ENCODE assay signal across 22 cellular contexts in the genomic region with DNA sequence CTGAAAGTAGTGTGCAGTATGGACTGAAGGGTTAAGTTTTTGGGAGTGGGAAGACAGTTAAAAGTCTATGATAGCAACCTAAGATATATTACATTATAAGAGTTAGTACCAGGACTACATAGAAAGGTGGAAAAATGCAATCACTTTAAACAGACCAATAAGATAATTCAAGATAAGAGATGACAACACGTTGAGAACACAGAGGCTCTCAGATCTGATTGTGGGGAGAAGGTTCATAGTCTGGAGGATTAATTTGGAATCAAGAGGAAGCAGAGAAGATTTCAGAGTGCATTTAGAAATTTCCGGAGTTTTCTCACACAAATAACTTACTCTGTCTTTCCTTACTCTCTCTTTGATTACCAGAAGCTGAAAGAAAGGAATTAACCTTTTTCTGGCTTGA. TPM values are rescaled to one million over a fixed set of nuclear protein-coding genes. Genes with fewer than 3 reads are reported as not detected.
"Had no signal": no experiment of that assay in that cellular context is flagged by ENCODE, and none has a peak within 500 bp of the region (broad histone marks: within the 10 kb centered on the region; RNA-seq: fewer than 3 reads in every experiment).

No MANE protein-coding gene starts in this region.

- H3K27ac ChIP-seq: esophagus squamous epithelium, ovary, psoas muscle, SK-N-MC had no signal

- H3K27ac Mint-ChIP-seq: activated CD4-positive, alpha-beta T cell treated with anti-CD3 and anti-CD28 coated beads, Interleukin-2, amount 10 ng/mL, durations not matched to agents 7 days and 5 days; activated naive CD4-positive, alpha-beta T cell treated with anti-CD3 and anti-CD28 coated beads, Interleukin-2, amount 50 U/mL, for 72 hours; stimulated activated naive CD8-positive, alpha-beta T cell treated with anti-CD3 and anti-CD28 coated beads, Interleukin-15, amount 100 ng/mL, for 72 hours; T-helper 2 cell treated with Interferon-gamma antibody and Interleukin-4, amounts not matched to agents 5 μg/mL and 100 μg/mL, for 36 hours had no signal

- H3K9me3 Mint-ChIP-seq: activated CD4-positive, alpha-beta T cell treated with anti-CD3 and anti-CD28 coated beads, Interleukin-2, amount 10 ng/mL, durations not matched to agents 7 days and 5 days; activated naive CD4-positive, alpha-beta T cell treated with anti-CD3 and anti-CD28 coated beads, Interleukin-2, amount 50 U/mL, for 72 hours; stimulated activated naive CD8-positive, alpha-beta T cell treated with anti-CD3 and anti-CD28 coated beads, Interleukin-15, amount 100 ng/mL, for 72 hours; T-helper 2 cell treated with Interferon-gamma antibody and Interleukin-4, amounts not matched to agents 5 μg/mL and 100 μg/mL, for 36 hours had no signal

- H3K36me3 ChIP-seq: ovary had no signal

- H3K4me3 Mint-ChIP-seq: activated CD4-positive, alpha-beta T cell treated with anti-CD3 and anti-CD28 coated beads, Interleukin-2, amount 10 ng/mL, durations not matched to agents 7 days and 5 days; naive thymus-derived CD4-positive, alpha-beta T cell; stimulated activated naive CD8-positive, alpha-beta T cell treated with anti-CD3 and anti-CD28 coated beads, Interleukin-15, amount 100 ng/mL, for 72 hours; T-helper 2 cell treated with Interferon-gamma antibody and Interleukin-4, amounts not matched to agents 5 μg/mL and 100 μg/mL, for 36 hours had no signal

- H3K4me1 Mint-ChIP-seq: activated CD4-positive, alpha-beta T cell treated with anti-CD3 and anti-CD28 coated beads, Interleukin-2, amount 10 ng/mL, durations not matched to agents 7 days and 5 days had no signal

- H3K4me3 ChIP-seq: adrenal gland, esophagus squamous epithelium, lung, ovary, psoas muscle, SK-N-MC, upper lobe of left lung had no signal

- H3K4me1 ChIP-seq: adrenal gland, esophagus squamous epithelium, psoas muscle had no signal

- H3K9me3 ChIP-seq: adrenal gland, esophagus squamous epithelium, ovary, psoas muscle, upper lobe of left lung had no signal

- H3K27me3 Mint-ChIP-seq: activated CD4-positive, alpha-beta T cell treated with anti-CD3 and anti-CD28 coated beads, Interleukin-2, amount 10 ng/mL, durations not matched to agents 7 days and 5 days; naive thymus-derived CD4-positive, alpha-beta T cell; stimulated activated naive CD8-positive, alpha-beta T cell treated with anti-CD3 and anti-CD28 coated beads, Interleukin-15, amount 100 ng/mL, for 72 hours had no signal

- DNase-seq: activated CD4-positive, alpha-beta T cell treated with anti-CD3 and anti-CD28 coated beads, Interleukin-2, amount 10 ng/mL, durations not matched to agents 7 days and 5 days; activated CD8-positive, alpha-beta memory T cell treated with anti-CD3 and anti-CD28 coated beads, Interleukin-2, amount 50 U/mL, for 4 hours; activated effector memory CD4-positive, alpha-beta T cell treated with anti-CD3 and anti-CD28 coated beads, Interleukin-2, amount 50 U/mL, for 16 hours; activated T-cell treated with anti-CD3 and anti-CD28 coated beads, Interleukin-2, amount 50 U/mL, for 48 hours; adrenal gland; cerebellar nuclear complex; effector CD8-positive, alpha-beta T cell; esophagus squamous epithelium; naive thymus-derived CD4-positive, alpha-beta T cell; ovary; psoas muscle; right cardiac atrium; stimulated activated CD4-positive, alpha-beta T cell treated with anti-CD3 and anti-CD28 coated beads, Interleukin-4, amount 100 ng/mL, for 1 hour; stimulated activated naive CD8-positive, alpha-beta T cell treated with anti-CD3 and anti-CD28 coated beads, Interleukin-15, amount 100 ng/mL, for 72 hours; upper lobe of left lung had no signal

- H3K27me3 ChIP-seq: adrenal gland, esophagus squamous epithelium, ovary, upper lobe of left lung had no signal

RNA-seq across cellular contexts. Expression of gene CASP5, which starts 0.4 kb away (rescaled TPM):
- total RNA-seq: activated CD4-positive, alpha-beta T cell treated with anti-CD3 and anti-CD28 coated beads, Interleukin-2, amount 10 ng/mL, durations not matched to agents 7 days and 5 days; activated naive CD4-positive, alpha-beta T cell treated with anti-CD3 and anti-CD28 coated beads, Interleukin-2, amount 50 U/mL, for 72 hours; bronchial epithelial cell; endothelial cell of umbilical vein; psoas muscle; temporal lobe had no signal
- polyA plus RNA-seq: endothelial cell of umbilical vein; naive thymus-derived CD4-positive, alpha-beta T cell; right cardiac atrium had no signal

RNA-seq across cellular contexts. Expression of gene CARD16, which starts 22.6 kb away (rescaled TPM):
- total RNA-seq: temporal lobe had no signal
